In genomic region chr1:226302731-226303130, GRCh38 we compare ENCODE assay signal across 29 cellular contexts.
"Had no signal": no experiment of that assay in that cellular context is flagged by ENCODE, and none has a peak within 500 bp of the region (broad histone marks: within the 10 kb centered on the region; RNA-seq: fewer than 3 reads in every experiment).

No MANE protein-coding gene starts in this region.

- H3K36me3 ChIP-seq: colonic mucosa, gastrocnemius medialis, ovary, prostate gland had no signal

- H3K27ac ChIP-seq: colonic mucosa, gastrocnemius medialis, neutrophil, ovary, prostate gland, skin epidermis, testis, transverse colon had no signal

- FAIRE-seq: endometrium, urothelium cell line had no signal

- ATAC-seq: gastrocnemius medialis; left cardiac atrium; sciatic nerve; stimulated activated naive CD8-positive, alpha-beta T cell treated with anti-CD3 and anti-CD28 coated beads, Interleukin-15, Interleukin-2, amounts not matched to agents 100 U/mL and 50 U/mL, for 24 hours; WTC11 had no signal

- DNase-seq: activated CD4-positive, alpha-beta T cell treated with anti-CD3 and anti-CD28 coated beads, Interleukin-2, amount 50 U/mL, for 4 hours; activated effector memory CD4-positive, alpha-beta T cell treated with Interleukin-2 at 50 U/mL for 16 hours; activated naive CD4-positive, alpha-beta T cell treated with Interleukin-2 at 50 U/mL for 16 hours; anterior cingulate cortex; cerebellar nuclear complex; colonic mucosa; effector CD8-positive, alpha-beta T cell; gastrocnemius medialis; glutamatergic neuron; islet precursor cell; left cardiac atrium; mammary epithelial cell; naive B cell; nephron progenitor cell; ovary; retina; stimulated activated CD4-positive, alpha-beta T cell treated with anti-CD3 and anti-CD28 coated beads, Interleukin-12 subunit alpha, Interleukin-12 subunit beta, amount 100 ng/mL, for 4 hours; stimulated activated CD4-positive, alpha-beta T cell treated with anti-CD3 and anti-CD28 coated beads, Interleukin-4, amount 100 ng/mL, for 1 hour; stimulated activated naive CD8-positive, alpha-beta T cell treated with anti-CD3 and anti-CD28 coated beads, Interleukin-15, Interleukin-2, amounts not matched to agents 100 U/mL and 50 U/mL, for 24 hours; T-helper 9 cell; testis; transverse colon had no signal

- H3K27me3 ChIP-seq: colonic mucosa, gastrocnemius medialis, neutrophil, ovary, testis, transverse colon had no signal

- H3K4me1 ChIP-seq: gastrocnemius medialis, prostate gland, testis had no signal

- H3K9me3 ChIP-seq: colonic mucosa, gastrocnemius medialis, neutrophil, ovary, prostate gland, testis, transverse colon had no signal

- H3K4me3 ChIP-seq: colonic mucosa, gastrocnemius medialis, ovary, prostate gland, skin epidermis, testis, transverse colon had no signal
